In genomic region chr19:55580628-55581144, GRCh38 we compare ENCODE assay signal across 8 cellular contexts. TPM values are rescaled to one million over a fixed set of nuclear protein-coding genes. Genes with fewer than 3 reads are reported as not detected.
DNase-seq lines count a peak whose midpoint lies in the region; ATAC-seq and TF ChIP-seq lines count a peak whose summit lies in the region.

TSS of gene ZNF579 (minus strand) at chr19:55580848. CDS start at chr19:55579639, 1,209 bp downstream.

- peak within 1 kb of the TSS; percentile 91; the same call in 1 of the 2 replicates for H2AFZ ChIP-seq in OCI-LY1 (ENCODE audit: low read length)

- H3K4me1 ChIP-seq in OCI-LY1 (ENCODE audit: insufficient read depth, low read length, severe bottlenecking) (peaks cover 17% of the 10 kb centered on the region), mucosa of rectum (ENCODE audit: control insufficient read depth in 2 of 2, insufficient read depth in 2 of 2, low read length in 2 of 2) (peaks cover 11 to 12% of the 10 kb centered on the region in 2 donors)

- DNase-seq in Daoy (ENCODE audit: low read depth) (peak; percentile 93), HuH-7.5 (ENCODE audit: low spot score) (peak; percentile 96), activated T-cell treated with anti-CD3 and anti-CD28 coated beads for 4 hours (peak; percentile 70), erythroblast (lab: John Stamatoyannopoulos, UW) (peak; percentile 79 to 86)
- peak; percentile 60 to 80 for DNase-seq in stimulated activated CD8-positive, alpha-beta memory T cell treated with anti-CD3 and anti-CD28 coated beads, Interleukin-2, amount 100 ng/mL, for 48 hours (ENCODE audit: low read depth in 2 of 2)

- TF ChIP-seq POLR2A in erythroblast (IDR thresholded peaks at IDR 0.05; ENCODE audit: low read length) = no peak

- H4K20me1 ChIP-seq in OCI-LY1 (ENCODE audit: insufficient read depth, low read length) = no peaks in the 10 kb centered on the region

- H3K36me3 ChIP-seq in OCI-LY1 (ENCODE audit: insufficient read depth, low read length) (peaks cover 11% of the 10 kb centered on the region), mucosa of rectum (ENCODE audit: control insufficient read depth in 2 of 2, insufficient read depth in 2 of 2, low read length in 2 of 2) (peaks cover 4 to 6% of the 10 kb centered on the region in 2 donors)

- H3K4me3 ChIP-seq in OCI-LY1 (ENCODE audit: low read depth, low read length, poor library complexity, severe bottlenecking) (peak within 1 kb of the TSS; percentile 73), mucosa of rectum (ENCODE audit: low read length in 2 of 2) (peak within 1 kb of the TSS; percentile 76 to 82)

- ATAC-seq in GM21526 (IDR thresholded peaks at IDR 0.05; ENCODE audit: low FRiP score, unreplicated experiment) = no peak

- H3K27me3 ChIP-seq in OCI-LY1 (ENCODE audit: insufficient read depth, low read length) = no peaks in the 10 kb centered on the region; the same call in 1 of the 2 replicates
- H3K27me3 ChIP-seq in mucosa of rectum (ENCODE audit: control insufficient read depth in 2 of 2, insufficient read depth in 2 of 2, low read length in 2 of 2) = peaks cover 0 to 7% of the 10 kb centered on the region in 2 donors

- H3K4me2 ChIP-seq in OCI-LY1 (ENCODE audit: low read length) = peak within 1 kb of the TSS; percentile 86

- no peaks in the 10 kb centered on the region for H3K9me2 ChIP-seq in OCI-LY1 (ENCODE audit: low read depth, low read length)

- H3K9me3 ChIP-seq in OCI-LY1 (ENCODE audit: low read length) (no peaks in the 10 kb centered on the region), mucosa of rectum (ENCODE audit: control insufficient read depth in 2 of 2, low read length in 2 of 2) (no peaks in the 10 kb centered on the region)

- H3F3A ChIP-seq in OCI-LY1 (ENCODE audit: insufficient read depth, low read length) = no peaks in the 10 kb centered on the region

- no peaks in the 10 kb centered on the region for H3K79me2 ChIP-seq in OCI-LY1 (ENCODE audit: insufficient read depth, low read length)

- TF ChIP-seq CTCF in OCI-LY1 (IDR thresholded peaks at IDR 0.05; ENCODE audit: low read length) = no peak

- peak within 1 kb of the TSS; percentile 33 for H3K27ac ChIP-seq in OCI-LY1 (ENCODE audit: low read depth, low read length, poor library complexity, severe bottlenecking)
- H3K27ac ChIP-seq in mucosa of rectum (ENCODE audit: low read depth in 2 of 2, low read length in 2 of 2) = peak within 1 kb of the TSS; percentile 54 to 81

- H3K9ac ChIP-seq in OCI-LY1 (ENCODE audit: low read length) = peak within 1 kb of the TSS; percentile 78
- peak within 1 kb of the TSS; percentile 73 to 81 for H3K9ac ChIP-seq in mucosa of rectum (ENCODE audit: low read depth in 1 of 2, low read length in 2 of 2)

RNA-seq across cellular contexts. Expression of gene ZNF579, which starts in this region (rescaled TPM):
- total RNA-seq in Daoy (2014; rRNA removed; shearing (Covaris generic)) = 8.8 and 9.8 TPM in 2 replicates
